23 cellular contexts compared by ENCODE assay signal in the genomic region with DNA sequence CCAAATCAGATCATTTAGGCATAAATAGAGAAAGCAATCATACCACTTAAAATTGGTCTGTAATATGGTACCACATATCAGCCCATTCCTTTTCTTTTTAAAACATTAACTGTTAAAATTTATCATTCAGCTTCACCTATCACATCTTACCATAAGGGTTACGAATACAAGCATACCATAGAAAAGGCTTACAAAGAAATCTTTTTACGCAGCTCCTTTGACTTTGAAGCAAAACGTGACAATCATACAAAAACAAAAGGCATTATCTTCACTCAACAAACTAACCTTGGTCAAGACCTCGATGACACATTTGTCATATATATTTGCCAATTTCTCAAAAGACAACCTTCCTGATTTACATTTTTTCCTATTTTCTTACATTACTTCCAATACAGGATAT.
"Had no signal": no experiment of that assay in that cellular context is flagged by ENCODE, and none has a peak within 500 bp of the region (broad histone marks: within the 10 kb centered on the region; RNA-seq: fewer than 3 reads in every experiment).

No MANE protein-coding gene starts in this region.

- H3K4me2 ChIP-seq: SK-N-SH had no signal

- H3K36me3 Mint-ChIP-seq: WTC11 had no signal

- H3K4me3 Mint-ChIP-seq: activated CD8-positive, alpha-beta memory T cell treated with anti-CD3 and anti-CD28 coated beads, Interleukin-2, amount 10 ng/mL, durations not matched to agents 7 days and 5 days; activated naive CD8-positive, alpha-beta T cell treated with anti-CD3 and anti-CD28 coated beads for 36 hours; WTC11 had no signal

- H3K27ac Mint-ChIP-seq: activated CD8-positive, alpha-beta memory T cell treated with anti-CD3 and anti-CD28 coated beads, Interleukin-2, amount 10 ng/mL, durations not matched to agents 7 days and 5 days had no signal

- H3K27ac ChIP-seq: coronary artery, SJCRH30 had no signal

- ATAC-seq: Panc1, Right ventricle myocardium inferior, WTC11 had no signal

- H3K36me3 ChIP-seq: SJCRH30 had no signal

- H3K9ac ChIP-seq: SK-N-SH had no signal

- DNase-seq: activated CD4-positive, CD25-positive, alpha-beta regulatory T cell treated with anti-CD3 and anti-CD28 coated beads, Interleukin-2, amount 50 U/mL, for 72 hours; activated CD8-positive, alpha-beta memory T cell treated with anti-CD3 and anti-CD28 coated beads, Interleukin-2, amount 10 ng/mL, durations not matched to agents 7 days and 5 days; activated effector memory CD4-positive, alpha-beta T cell treated with Interleukin-2 at 50 U/mL for 16 hours; activated naive CD4-positive, alpha-beta T cell treated with Interleukin-2 at 50 U/mL for 16 hours; activated naive CD8-positive, alpha-beta T cell treated with anti-CD3 and anti-CD28 coated beads for 36 hours; anterior cingulate cortex; caudate nucleus; IMR-90; KG1; NCI-H1092; NCI-H1417; NCI-H1930; NCI-H2171; NCI-H2227 treated with DMSO at 0.1 percent for 48 hours; NCI-H526; NCI-H774; RPMI8226; SJCRH30; SK-N-SH had no signal

- H3K9me3 ChIP-seq: SJCRH30, SK-N-SH had no signal

- H3K4me3 ChIP-seq: coronary artery, SJCRH30 had no signal

- H3K27me3 Mint-ChIP-seq: activated CD8-positive, alpha-beta memory T cell treated with anti-CD3 and anti-CD28 coated beads, Interleukin-2, amount 10 ng/mL, durations not matched to agents 7 days and 5 days; activated naive CD8-positive, alpha-beta T cell treated with anti-CD3 and anti-CD28 coated beads for 36 hours had no signal

- H3K9me3 Mint-ChIP-seq: activated naive CD8-positive, alpha-beta T cell treated with anti-CD3 and anti-CD28 coated beads for 36 hours; WTC11 had no signal

- H3K4me1 ChIP-seq: SJCRH30 had no signal

- H3K4me1 Mint-ChIP-seq: WTC11 had no signal

- H3K27me3 ChIP-seq: SJCRH30 had no signal
